Comparison of ENCODE assay signal across 8 cellular contexts in the genomic region with DNA sequence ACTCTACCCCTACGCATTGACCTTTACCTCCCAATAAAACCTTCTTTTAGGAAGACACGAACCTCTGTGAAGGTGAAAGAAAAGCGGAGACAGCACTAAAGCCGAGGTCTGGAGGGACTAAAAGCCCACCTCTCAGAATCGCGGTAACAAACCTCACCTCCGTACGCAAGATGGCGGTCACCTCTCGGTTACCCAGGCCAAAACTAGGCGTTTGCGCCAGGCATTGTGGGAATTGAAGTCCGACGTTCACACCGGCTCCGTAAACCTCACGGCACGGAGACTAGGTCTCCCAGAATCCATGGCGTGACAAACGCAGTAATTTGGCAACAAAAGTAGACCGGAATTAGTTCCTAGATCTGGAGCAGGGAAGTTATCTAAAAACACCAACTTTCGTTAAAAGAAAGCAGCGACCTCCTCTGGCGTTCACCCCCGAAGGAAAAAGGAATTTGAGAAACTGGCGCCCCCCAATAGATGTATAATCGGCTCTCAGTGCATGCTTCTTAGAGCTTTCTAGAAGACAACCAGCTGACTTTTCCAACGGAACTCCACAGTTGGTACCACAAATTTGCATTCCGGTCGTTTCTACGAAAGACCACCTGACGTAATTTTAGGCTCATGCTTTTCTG. TPM values are rescaled to one million over a fixed set of nuclear protein-coding genes. Genes with fewer than 3 reads are reported as not detected.
A peak's percentile ranks its signal among the peaks of the same experiment; 100 is the strongest.
DNase-seq lines count a peak whose midpoint lies in the region; ATAC-seq and TF ChIP-seq lines count a peak whose summit lies in the region.

A gene (minus strand): TSS at position 175 of the 626 bp plus-strand sequence. CDS start 1,768 bp downstream, outside the sequence.

- TF ChIP-seq CTCF in lower lobe of right lung (IDR thresholded peaks at IDR 0.05) = peak; percentile 39

- ATAC-seq in GM19468 (IDR thresholded peaks at IDR 0.05; ENCODE audit: extremely low read depth, unreplicated experiment) (peak; percentile 99), lower lobe of right lung (peak; percentile 99 to 100)

- peak; percentile 72 for DNase-seq in CMK (ENCODE audit: low read depth)
- DNase-seq in HS-5 (ENCODE audit: low read depth) = peak; percentile 76
- DNase-seq in NK-92 (lab: John Stamatoyannopoulos, UW; ENCODE audit: unreplicated experiment) = peak; percentile 51
- peak; percentile 70 to 76 for DNase-seq in activated CD8-positive, alpha-beta memory T cell treated with anti-CD3 and anti-CD28 coated beads for 1 hour (ENCODE audit: extremely low read depth in 1 of 2, low read depth in 1 of 2)
- DNase-seq in effector CD4-positive, alpha-beta T cell = peak; percentile 92
- peak; percentile 95 for DNase-seq in lower lobe of right lung
- DNase-seq in stimulated activated CD4-positive, alpha-beta T cell treated with anti-CD3 and anti-CD28 coated beads, TNF-alpha, amount 100 ng/mL, for 24 hours (ENCODE audit: low read depth in 3 of 3) = peak; percentile 76 to 88 (median 86)

- H3K27ac ChIP-seq in lower lobe of right lung = peak within 1 kb of the TSS; percentile 93

- no peaks in the 10 kb centered on the region for H3K9me3 ChIP-seq in lower lobe of right lung

- H3K36me3 ChIP-seq in lower lobe of right lung = peaks cover 14% of the 10 kb centered on the region

- H3K27me3 ChIP-seq in lower lobe of right lung (ENCODE audit: low read depth) = no peaks in the 10 kb centered on the region

- H3K4me1 ChIP-seq in lower lobe of right lung = peaks cover 37% of the 10 kb centered on the region

- H3K4me3 ChIP-seq in lower lobe of right lung = peak within 1 kb of the TSS; percentile 85

- intact Hi-C loops in lower lobe of right lung (cut with DNase I) = no loop called here

RNA-seq across cellular contexts. Expression of the gene that starts here (rescaled TPM):
- total RNA-seq in lower lobe of right lung = 192 TPM

Comparison
In these comparisons a context has a peak if more than half of its experiments do, and no peak if none do; other contexts are left out.
1. Peak in every context shown above with its lines: DNase-seq, ATAC-seq, H3K4me3 ChIP-seq and H3K27ac ChIP-seq.